ENCODE assay signal across 1 cellular context in genomic region chr11:68480855-68481510, GRCh38.
TF ChIP-seq lines count a peak whose summit lies in the region.

No MANE protein-coding gene starts in this region.

TF ChIP-seq in SK-N-SH treated with all-trans-retinoic acid at 6 μM for 48 hours, 23 proteins besides CTCF, POLR2A, EP300 and RAD21 (continued from another document):
- TF ChIP-seq PATZ1 (CRISPR knock-in tag; IDR thresholded peaks at IDR 0.05; ENCODE audit: borderline replicate concordance) (no peak), OSR1 (CRISPR knock-in tag; IDR thresholded peaks at IDR 0.05) (no peak), ZNF70 (CRISPR knock-in tag; IDR thresholded peaks at IDR 0.05) (no peak)
TF ChIP-seq in SK-N-SH treated with all-trans-retinoic acid at 6 μM for 48 hours: peak in this region for 0.
